ENCODE assay signal across 8 cellular contexts in the genomic region with DNA sequence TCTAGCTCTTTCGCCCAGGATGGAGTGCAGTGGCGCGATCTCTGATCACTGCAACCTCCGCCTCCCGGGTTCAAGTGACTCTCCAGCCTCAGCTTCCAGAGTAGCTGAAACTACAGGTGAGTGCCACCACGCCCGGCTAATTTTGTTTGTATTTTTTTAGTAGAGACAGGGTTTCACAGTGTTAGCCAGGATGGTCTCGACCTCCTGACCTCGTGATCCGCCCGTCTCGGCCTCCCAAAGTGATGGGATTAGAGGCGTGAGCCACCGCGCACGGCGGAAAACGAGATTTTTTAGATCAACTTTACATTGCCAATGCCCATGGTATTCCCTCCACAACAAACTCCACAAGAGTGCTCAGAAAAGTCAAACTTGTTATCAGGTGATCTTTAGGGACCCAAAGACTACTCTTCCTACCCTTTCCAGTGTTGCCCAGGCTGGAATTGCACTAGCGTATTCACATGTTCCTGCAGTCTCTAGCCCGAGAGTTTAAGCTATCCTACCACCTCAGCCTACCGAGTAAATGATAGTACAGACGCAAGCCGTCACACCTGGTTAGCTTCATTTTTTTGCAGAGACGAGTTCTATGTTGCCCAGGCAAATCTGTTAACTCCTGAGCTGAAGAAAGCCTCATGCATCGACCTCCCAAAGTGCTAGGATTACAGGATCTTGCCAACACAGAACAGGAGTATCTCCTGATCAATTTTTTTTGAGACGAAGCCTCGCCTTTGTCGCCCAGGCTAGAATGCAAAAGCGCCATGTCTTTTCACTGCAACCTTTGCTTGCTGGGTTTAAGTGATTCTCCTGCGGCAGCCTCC.
DNase-seq lines count a peak whose midpoint lies in the region; ATAC-seq, FAIRE-seq and TF ChIP-seq lines count a peak whose summit lies in the region.

No MANE protein-coding gene starts in this region.

- peak overlapping the region; percentile 41 to 54 for H3K4me3 ChIP-seq in prostate gland

- no peak for FAIRE-seq in RCC 7860 (lab: Jason Lieb, UNC)

- no peak overlapping the region for H3K4me3 Mint-ChIP-seq in stimulated activated naive CD8-positive, alpha-beta T cell treated with anti-CD3 and anti-CD28 coated beads, Interleukin-15, amount 100 ng/mL, for 72 hours

- in situ Hi-C loops in GM13976 (cut with MboI; ENCODE audit: low sequenced_read_pairs, unreplicated experiment) = no loop called here

- ATAC-seq in stimulated activated naive CD8-positive, alpha-beta T cell treated with anti-CD3 and anti-CD28 coated beads, Interleukin-15, amount 100 ng/mL, for 72 hours = peak; percentile 36
- ATAC-seq in stimulated activated naive CD8-positive, alpha-beta T cell treated with anti-CD3 and anti-CD28 coated beads, Interleukin-15, Interleukin-2, amounts not matched to agents 100 U/mL and 50 U/mL, for 24 hours = no peak
- ATAC-seq in esophagus mucosa = peak; percentile 22
- ATAC-seq in HG03571 (IDR thresholded peaks at IDR 0.05; ENCODE audit: unreplicated experiment) = no peak

- 3% methylated on average over 30 of the region's 30 CpGs for WGBS in prostate gland

- no peaks in the 10 kb centered on the region for H3K9me3 ChIP-seq in prostate gland

- no peak overlapping the region for H3K27ac Mint-ChIP-seq in stimulated activated naive CD8-positive, alpha-beta T cell treated with anti-CD3 and anti-CD28 coated beads, Interleukin-15, amount 100 ng/mL, for 72 hours

- H3K27me3 ChIP-seq in prostate gland (replicated peaks; ENCODE audit: insufficient read depth) = no peaks in the 10 kb centered on the region

- H3K4me1 Mint-ChIP-seq in stimulated activated naive CD8-positive, alpha-beta T cell treated with anti-CD3 and anti-CD28 coated beads, Interleukin-15, amount 100 ng/mL, for 72 hours = peaks cover 15% of the 10 kb centered on the region

- intact Hi-C loops in prostate gland (cut with DNase I) = loop anchor here (2.0 to 5.0 kb wide), 2 partner anchors 69 to 113 kb away; a partner anchor contains a TSS

- peak overlapping the region; percentile 82 to 92 for H3K27ac ChIP-seq in prostate gland

- TF ChIP-seq CTCF in prostate gland (IDR thresholded peaks at IDR 0.05) (no peak), GM13976 (IDR thresholded peaks at IDR 0.05; ENCODE audit: borderline replicate concordance, control extremely low read depth, extremely low read depth, insufficient read depth, missing control alignments) (no peak)

- DNase-seq in stimulated activated naive CD8-positive, alpha-beta T cell treated with anti-CD3 and anti-CD28 coated beads, Interleukin-15, amount 100 ng/mL, for 72 hours = peak; percentile 65 to 81
- no peak for DNase-seq in stimulated activated naive CD8-positive, alpha-beta T cell treated with anti-CD3 and anti-CD28 coated beads, Interleukin-15, Interleukin-2, amounts not matched to agents 100 U/mL and 50 U/mL, for 24 hours
- peak; percentile 53 for DNase-seq in RCC 7860 (ENCODE audit: low spot score)
- no peak for DNase-seq in prostate gland (ENCODE audit: low spot score)
- no peak for DNase-seq in hippocampal formation (lab: John Stamatoyannopoulos, UW)
- DNase-seq in GM13976 (ENCODE audit: low spot score) = no peak

- H3K36me3 ChIP-seq in prostate gland = no peaks in the 10 kb centered on the region

- H3K27me3 Mint-ChIP-seq in stimulated activated naive CD8-positive, alpha-beta T cell treated with anti-CD3 and anti-CD28 coated beads, Interleukin-15, amount 100 ng/mL, for 72 hours = no peaks in the 10 kb centered on the region

- no peaks in the 10 kb centered on the region for H3K9me3 Mint-ChIP-seq in stimulated activated naive CD8-positive, alpha-beta T cell treated with anti-CD3 and anti-CD28 coated beads, Interleukin-15, amount 100 ng/mL, for 72 hours

- TF ChIP-seq POLR2A in prostate gland (IDR thresholded peaks at IDR 0.05) = no peak

- H3K4me1 ChIP-seq in prostate gland (replicated peaks) = peaks cover 3% of the 10 kb centered on the region

Comparison
In these comparisons a context has a peak if more than half of its experiments do, and no peak if none do; other contexts are left out.
1. ATAC-seq: peak in stimulated activated naive CD8-positive, alpha-beta T cell treated with anti-CD3 and anti-CD28 coated beads, Interleukin-15, amount 100 ng/mL, for 72 hours (single experiment) and esophagus mucosa (single experiment); none in stimulated activated naive CD8-positive, alpha-beta T cell treated with anti-CD3 and anti-CD28 coated beads, Interleukin-15, Interleukin-2, amounts not matched to agents 100 U/mL and 50 U/mL, for 24 hours (single experiment) and HG03571 (single experiment).
2. DNase-seq: peak in stimulated activated naive CD8-positive, alpha-beta T cell treated with anti-CD3 and anti-CD28 coated beads, Interleukin-15, amount 100 ng/mL, for 72 hours (2 of 2) and RCC 7860 (single experiment); none in stimulated activated naive CD8-positive, alpha-beta T cell treated with anti-CD3 and anti-CD28 coated beads, Interleukin-15, Interleukin-2, amounts not matched to agents 100 U/mL and 50 U/mL, for 24 hours (single experiment), prostate gland (single experiment), hippocampal formation (0 of 2) and GM13976 (single experiment).